ENCODE assay signal across 8 cellular contexts in genomic region chr11:79493555-79494171, GRCh38.
A peak's percentile ranks its signal among the peaks of the same experiment; 100 is the strongest.
DNase-seq lines count a peak whose midpoint lies in the region; ATAC-seq and TF ChIP-seq lines count a peak whose summit lies in the region.

No MANE protein-coding gene starts in this region.

- no peak overlapping the region for H3K4me3 ChIP-seq in NB4 (ENCODE audit: low read depth, low read length)

- TF ChIP-seq POLR2A in NB4 (IDR thresholded peaks at IDR 0.05; ENCODE audit: extremely low read depth, insufficient read length), result no peak

- peak; percentile 95 for TF ChIP-seq CTCF in NB4 (IDR thresholded peaks at IDR 0.05; ENCODE audit: low read depth, low read length)

- ATAC-seq in activated CD4-positive, CD25-positive, alpha-beta regulatory T cell treated with anti-CD3 and anti-CD28 coated beads, Interleukin-2, amount 50 U/mL, for 24 hours, result no peak
- ATAC-seq in HG02623 (IDR thresholded peaks at IDR 0.05; ENCODE audit: unreplicated experiment), result peak; percentile 84

- DNase-seq in activated CD4-positive, CD25-positive, alpha-beta regulatory T cell treated with anti-CD3 and anti-CD28 coated beads, Interleukin-2, amount 50 U/mL, for 16 hours (ENCODE audit: low read depth, low spot score), result peak; percentile 4
- DNase-seq in NB4 (ENCODE audit: low read depth) (peak; percentile 64), SW 1271 (lab: John Stamatoyannopoulos, UW) (peak; percentile 31 to 67), cerebellar cortex (ENCODE audit: low spot score) (peak; percentile 63), kidney tubule cell (ENCODE audit: low spot score) (peak; percentile 74)
- DNase-seq in stimulated activated CD8-positive, alpha-beta memory T cell treated with anti-CD3 and anti-CD28 coated beads, Interleukin-15, amount 100 ng/mL, for 48 hours (ENCODE audit: low read depth in 2 of 2), result peak; percentile 5 to 12

Comparison
In these comparisons a context has a peak if more than half of its experiments do, and no peak if none do; other contexts are left out.
1. DNase-seq: peak in every context shown above with its lines; median percentile 74 in kidney tubule cell; 64 in NB4; 63 in cerebellar cortex; 49 in SW 1271; 8 in stimulated activated CD8-positive, alpha-beta memory T cell treated with anti-CD3 and anti-CD28 coated beads, Interleukin-15, amount 100 ng/mL, for 48 hours; 4 in activated CD4-positive, CD25-positive, alpha-beta regulatory T cell treated with anti-CD3 and anti-CD28 coated beads, Interleukin-2, amount 50 U/mL, for 16 hours.